ENCODE assay signal across 8 cellular contexts in the genomic region with DNA sequence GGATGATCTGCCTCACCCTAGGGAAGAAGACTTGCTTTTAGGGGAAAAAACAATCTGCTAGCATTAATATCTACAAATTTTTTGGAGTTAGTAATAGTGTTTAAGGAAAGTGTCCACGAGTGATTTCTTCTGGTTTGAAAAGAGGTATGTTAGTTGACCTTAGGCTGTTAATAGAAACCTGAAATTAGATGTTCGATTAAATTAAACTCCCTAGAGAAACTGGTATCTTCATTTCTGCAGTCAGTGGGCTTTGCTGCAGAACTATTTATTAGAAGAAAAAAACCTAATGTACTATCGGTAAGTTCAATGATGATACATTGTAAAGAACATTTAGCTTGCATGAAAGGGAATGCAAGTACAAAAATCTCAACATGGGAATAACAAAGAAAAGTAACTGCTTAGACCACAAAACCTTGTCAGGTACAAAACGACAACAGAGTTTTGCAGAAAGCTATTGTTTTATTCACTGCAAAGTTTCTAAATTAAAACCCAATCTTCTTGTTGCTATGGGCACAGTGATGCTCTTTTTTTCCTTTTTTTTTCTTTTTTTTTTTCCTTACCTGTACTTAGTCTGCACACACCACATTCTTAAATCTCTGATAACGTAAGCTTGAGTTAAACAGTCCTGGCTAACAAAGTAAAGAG. TPM values are rescaled to one million over a fixed set of nuclear protein-coding genes. Genes with fewer than 3 reads are reported as not detected.
DNase-seq lines count a peak whose midpoint lies in the region; ATAC-seq and TF ChIP-seq lines count a peak whose summit lies in the region.

No MANE protein-coding gene starts in this region.

- no peaks in the 10 kb centered on the region for H3K27me3 ChIP-seq in CD8-positive, alpha-beta T cell (ENCODE audit: insufficient read depth, low read length)
- no peaks in the 10 kb centered on the region for H3K27me3 ChIP-seq in PC-9 (ENCODE audit: insufficient read depth, low read depth)
- no peaks in the 10 kb centered on the region for H3K27me3 ChIP-seq in ovary

- no peaks in the 10 kb centered on the region for H3K9me2 ChIP-seq in PC-9 (ENCODE audit: insufficient read depth)

- BruUV-seq in PC-9 (replicated peaks; lab: Mats Ljungman, UMichigan), result TSS peak; percentile 29

- peaks cover 68% of the 10 kb centered on the region for H3K4me1 Mint-ChIP-seq in CD8-positive, alpha-beta T cell (ENCODE audit: low read depth)

- peak overlapping the region; percentile 93 for H3K27ac ChIP-seq in CD8-positive, alpha-beta T cell (ENCODE audit: low read depth, low read length)
- H3K27ac ChIP-seq in PC-9, result peak overlapping the region; percentile 96
- peak overlapping the region in 1 of 2 donors; percentile 97 for H3K27ac ChIP-seq in ovary

- H3K27me3 Mint-ChIP-seq in CD8-positive, alpha-beta T cell (ENCODE audit: low read depth), result no peaks in the 10 kb centered on the region

- H3K36me3 Mint-ChIP-seq in CD8-positive, alpha-beta T cell, result peaks cover 18% of the 10 kb centered on the region

- H3K79me2 ChIP-seq in PC-9 (ENCODE audit: low read depth), result peaks cover 81% of the 10 kb centered on the region

- DNase-seq in CD8-positive, alpha-beta T cell, result no peak
- DNase-seq in PC-9 (no peak), epithelial cell of esophagus (ENCODE audit: low read depth) (no peak), ovary (no peak), 8988T (no peak), dedifferentiated amniotic fluid mesenchymal stem cell (ENCODE audit: extremely low spot score) (no peak)

- TF ChIP-seq CTCF in CD8-positive, alpha-beta T cell (IDR thresholded peaks at IDR 0.05), result no peak
- TF ChIP-seq CTCF in PC-9 (conservative IDR thresholded peaks at IDR 0.05), result no peak
- no peak for TF ChIP-seq CTCF in epithelial cell of esophagus (IDR thresholded peaks at IDR 0.05; ENCODE audit: insufficient read depth, low read depth, low read length, missing control alignments)
- no peak for TF ChIP-seq CTCF in ovary (IDR thresholded peaks at IDR 0.05)

- intact Hi-C loops in CD8-positive, alpha-beta T cell (cut with DNase I, micrococcal nuclease), result loop anchor here (2.0 to 10.0 kb wide), 9 partner anchors 39 to 1619 kb away; a partner anchor contains a TSS
- intact Hi-C loops in PC-9 (cut with micrococcal nuclease; ENCODE audit: unreplicated experiment) (loop anchor here (1.0 to 10.0 kb wide), 7 partner anchors 33 to 589 kb away; a partner anchor contains a TSS), ovary (cut with DNase I) (loop anchor here in 1 of 4 donors (10.0 kb wide), 1 partner anchor 981 kb away; a partner anchor contains a TSS)

- peaks cover 12% of the 10 kb centered on the region; the same call in 1 of the 2 replicates for H4K20me1 ChIP-seq in PC-9 (ENCODE audit: insufficient read depth)

- no peak overlapping the region for H2AFZ ChIP-seq in PC-9

- CTCF ChIA-PET in CD8-positive, alpha-beta T cell (lab: Charles Lee), result interaction anchor here (0.7 to 5.9 kb wide), 9 partner anchors 10 to 487 kb away, joined by 3 to 35 read pairs (median 4); no protein-coding TSS in a partner anchor
- CTCF ChIA-PET in PC-9 (lab: Charles Lee), result interaction anchor here (0.6 to 0.9 kb wide), 2 partner anchors 9 to 597 kb away, joined by 3 to 10 read pairs; no protein-coding TSS in a partner anchor

- no peak for TF ChIP-seq POLR2A in ovary (IDR thresholded peaks at IDR 0.05)

- peaks cover 60% of the 10 kb centered on the region for H3K4me1 ChIP-seq in CD8-positive, alpha-beta T cell (ENCODE audit: insufficient read depth, low read length)
- H3K4me1 ChIP-seq in PC-9 (replicated peaks; ENCODE audit: insufficient read depth), result peaks cover 54% of the 10 kb centered on the region
- peaks cover 11% of the 10 kb centered on the region for H3K4me1 ChIP-seq in ovary (ENCODE audit: insufficient read depth)

- H3K9me3 ChIP-seq in CD8-positive, alpha-beta T cell (ENCODE audit: low read length), result no peaks in the 10 kb centered on the region
- H3K9me3 ChIP-seq in PC-9 (ENCODE audit: insufficient read depth, low read depth) (no peaks in the 10 kb centered on the region), ovary (no peaks in the 10 kb centered on the region)

- no peak for TF ChIP-seq EP300 in ovary (IDR thresholded peaks at IDR 0.05)

- H3F3A ChIP-seq in PC-9 (ENCODE audit: insufficient read depth, low read depth), result peaks cover 51% of the 10 kb centered on the region

- H3K27ac Mint-ChIP-seq in CD8-positive, alpha-beta T cell, result peak overlapping the region; percentile 98

- H3K4me3 Mint-ChIP-seq in CD8-positive, alpha-beta T cell, result peak overlapping the region; percentile 99

- POLR2A ChIA-PET in CD8-positive, alpha-beta T cell (lab: Charles Lee), result interaction anchor here (0.6 to 2.8 kb wide), 12 partner anchors 8 to 356 kb away, joined by 3 to 23 read pairs (median 4); no protein-coding TSS in a partner anchor
- POLR2A ChIA-PET in PC-9 (lab: Charles Lee; ENCODE audit: unreplicated experiment), result interaction anchor here (0.6 kb wide), 1 partner anchor 601 kb away, joined by 9 read pairs; no protein-coding TSS in a partner anchor

- no peak for ATAC-seq in CD8-positive, alpha-beta T cell
- ATAC-seq in GM18502 (IDR thresholded peaks at IDR 0.05; ENCODE audit: poor library complexity, unreplicated experiment) (no peak), HG02763 (IDR thresholded peaks at IDR 0.05; ENCODE audit: unreplicated experiment) (no peak)

- peak overlapping the region; percentile 99 for H3K4me2 ChIP-seq in PC-9

- no peaks in the 10 kb centered on the region for H3K9me3 Mint-ChIP-seq in CD8-positive, alpha-beta T cell

- H3K4me3 ChIP-seq in CD8-positive, alpha-beta T cell (ENCODE audit: low read depth, low read length), result peak overlapping the region; percentile 84
- H3K4me3 ChIP-seq in PC-9, result peak overlapping the region; percentile 72
- peak overlapping the region; percentile 88 for H3K4me3 ChIP-seq in epithelial cell of esophagus (ENCODE audit: low read length)
- H3K4me3 ChIP-seq in ovary, result peak overlapping the region; percentile 74

- H3K36me3 ChIP-seq in CD8-positive, alpha-beta T cell (ENCODE audit: insufficient read depth, low read length), result no peaks in the 10 kb centered on the region
- H3K36me3 ChIP-seq in PC-9 (ENCODE audit: low read depth) (peaks cover 25% of the 10 kb centered on the region; the same call in 1 of the 2 replicates), ovary (no peaks in the 10 kb centered on the region)

- WGBS in ovary, 3 donors, result 4 to 10% (median 6%) methylated on average over 5 of the region's 5 CpGs

RNA-seq across cellular contexts. Expression of a gene that starts 2.0 kb away (rescaled TPM):
- total RNA-seq in CD8-positive, alpha-beta T cell, result 100 to 1,000 TPM; 181 to 194 TPM
- total RNA-seq in PC-9 (2021) (33.1 and 37.5 TPM in 2 replicates), ovary (100 to 1,000 TPM in 1 of 7 donors, 10 to 100 TPM in 6; 67.9 to 111 (median 76.7) TPM)
- 10 to 100 TPM; 32.9 to 43.8 TPM for polyA plus RNA-seq in ovary
